23 cellular contexts compared by ENCODE assay signal in genomic region chr3:107218864-107219269, GRCh38.
DNase-seq lines count a peak whose midpoint lies in the region; TF ChIP-seq lines count a peak whose summit lies in the region.
"Had no signal": no experiment of that assay in that cellular context is flagged by ENCODE, and none has a peak within 500 bp of the region (broad histone marks: within the 10 kb centered on the region; RNA-seq: fewer than 3 reads in every experiment).

No MANE protein-coding gene starts in this region.

- H2AFZ ChIP-seq in SK-N-SH (ENCODE audit: low read depth) (no peak overlapping the region), neuronal stem cell (ENCODE audit: low read length) (peak overlapping the region; percentile 19)
- H2AFZ ChIP-seq: GM23338, PC-9 had no signal

- TF ChIP-seq POLR2A in uterus (IDR thresholded peaks at IDR 0.05) = no peak

- H3K4ac ChIP-seq in neuronal stem cell (ENCODE audit: low read length) = no peak overlapping the region

- H2AK5ac ChIP-seq in neuronal stem cell (ENCODE audit: low read depth, low read length) = no peak overlapping the region

- CTCF ChIA-PET in SK-N-SH (lab: Yijun Ruan, JAX) = interaction anchor here (2.4 kb wide), 1 partner anchor 16 kb away, joined by 13 read pairs; no protein-coding TSS in a partner anchor

- peak in 1 of 2 experiments; percentile 22; a peak in 1 of 4 replicates for TF ChIP-seq EP300 in SK-N-SH (IDR thresholded peaks at IDR 0.05; ENCODE audit: borderline replicate concordance in 1 of 2, low read depth in 1 of 2, low read length in 1 of 2)

- H3K79me1 ChIP-seq in neuronal stem cell (ENCODE audit: low read depth, low read length) = no peaks in the 10 kb centered on the region

- 78% methylated on average over 5 of the region's 5 CpGs for WGBS in SK-N-SH (ENCODE audit: low lambda C conversion rate)
- no CpG with 5 or more reads among the region's 5 CpGs for WGBS in neuronal stem cell (ENCODE audit: extremely low coverage in 2 of 2, insufficient read length in 2 of 2, insufficient replicate concordance in 1 of 2), 2 donors

- no peaks in the 10 kb centered on the region for H3K9me3 Mint-ChIP-seq in T-helper 2 cell treated with Interferon-gamma antibody and Interleukin-4, amounts not matched to agents 5 μg/mL and 100 μg/mL, for 36 hours
- H3K9me3 Mint-ChIP-seq: GM23338; natural killer cell treated with Interleukin-12 subunit alpha and Interleukin-12 subunit beta and Interleukin-15 and Interleukin-18, amount 100 ng/mL, for 72 hours had no signal

- H3K27me3 Mint-ChIP-seq in T-helper 2 cell treated with Interferon-gamma antibody and Interleukin-4, amounts not matched to agents 5 μg/mL and 100 μg/mL, for 36 hours (ENCODE audit: low read depth) = peaks cover 7% of the 10 kb centered on the region

- no peaks in the 10 kb centered on the region for H4K20me1 ChIP-seq in SK-N-SH (ENCODE audit: insufficient read depth)

- no peak overlapping the region for H4K8ac ChIP-seq in neuronal stem cell (ENCODE audit: low read depth, low read length)

- H3K4me1 ChIP-seq in SK-N-SH (ENCODE audit: control insufficient read depth in 1 of 2, insufficient read depth in 2 of 2, low read depth in 1 of 2, low read length in 1 of 2) (peaks cover 0 to 17% of the 10 kb centered on the region in 2 experiments; a peak in 3 of 4 replicates), neuronal stem cell (ENCODE audit: control insufficient read depth in 2 of 2, insufficient read depth in 1 of 2, low read depth in 1 of 2, low read length in 2 of 2) (peaks cover 0 to 4% of the 10 kb centered on the region in 2 donors), uterus (no peaks in the 10 kb centered on the region)

- H3K4me2 ChIP-seq in SK-N-SH (no peak overlapping the region), neuronal stem cell (ENCODE audit: insufficient read depth, low read length, poor library complexity, severe bottlenecking) (no peak overlapping the region)
- H3K4me2 ChIP-seq: GM23338 had no signal

- H3K9me2 ChIP-seq in SK-N-SH = no peaks in the 10 kb centered on the region

- no peak overlapping the region for H3K18ac ChIP-seq in neuronal stem cell (ENCODE audit: low read length)

- H4K91ac ChIP-seq in neuronal stem cell (ENCODE audit: low read depth, low read length, poor library complexity) = no peak overlapping the region

- no peak for TF ChIP-seq RAD21 in SK-N-SH (IDR thresholded peaks at IDR 0.05; ENCODE audit: low read length)

- H3K79me2 ChIP-seq in SK-N-SH (ENCODE audit: insufficient read depth) = no peaks in the 10 kb centered on the region

- H3K27me3 ChIP-seq in SK-N-SH (ENCODE audit: insufficient read depth) = no peaks in the 10 kb centered on the region
- H3K27me3 ChIP-seq in neuronal stem cell (ENCODE audit: control insufficient read depth in 3 of 3, insufficient read depth in 3 of 3, low read depth in 1 of 3, low read length in 3 of 3) = no peaks in the 10 kb centered on the region
- H3K27me3 ChIP-seq in uterus = no peaks in the 10 kb centered on the region
- H3K27me3 ChIP-seq: esophagus squamous epithelium had no signal

- H3K36me3 ChIP-seq in SK-N-SH (replicated peaks in 1 of 2; ENCODE audit: control insufficient read depth in 1 of 2, insufficient read depth in 2 of 2, low read length in 1 of 2) (no peaks in the 10 kb centered on the region), neuronal stem cell (replicated peaks in 1 of 2; ENCODE audit: control insufficient read depth in 2 of 2, insufficient read depth in 2 of 2, low read length in 2 of 2) (no peaks in the 10 kb centered on the region), uterus (no peaks in the 10 kb centered on the region)
- H3K36me3 ChIP-seq: esophagus squamous epithelium had no signal

- no peak overlapping the region for H3K14ac ChIP-seq in neuronal stem cell (ENCODE audit: low read length)

- TF ChIP-seq CTCF in SK-N-SH (IDR thresholded peaks at IDR 0.05) (no peak), uterus (IDR thresholded peaks at IDR 0.05) (no peak)

- no peak overlapping the region for H3K4me3 ChIP-seq in SK-N-SH (ENCODE audit: low read depth in 2 of 2, low read length in 1 of 2)
- H3K4me3 ChIP-seq in neuronal stem cell (ENCODE audit: low read length in 2 of 2) = no peak overlapping the region
- no peak overlapping the region for H3K4me3 ChIP-seq in uterus
- H3K4me3 ChIP-seq: esophagus squamous epithelium, GM23338, lung, PC-9, psoas muscle, SK-N-MC had no signal

- H3K36me3 Mint-ChIP-seq in T-helper 2 cell treated with Interferon-gamma antibody and Interleukin-4, amounts not matched to agents 5 μg/mL and 100 μg/mL, for 36 hours (ENCODE audit: low read depth) = no peaks in the 10 kb centered on the region
- H3K36me3 Mint-ChIP-seq: natural killer cell treated with Interleukin-12 subunit alpha and Interleukin-12 subunit beta and Interleukin-15 and Interleukin-18, amount 100 ng/mL, for 72 hours had no signal

- POLR2A ChIA-PET in SK-N-SH (lab: Yijun Ruan, JAX) = no interaction called here

- peak overlapping the region; percentile 12 to 15; a peak in 2 of 4 replicates for H3K27ac ChIP-seq in SK-N-SH (ENCODE audit: low read depth in 2 of 2, low read length in 1 of 2)
- no peak overlapping the region for H3K27ac ChIP-seq in neuronal stem cell (replicated peaks; ENCODE audit: low read length)
- no peak overlapping the region for H3K27ac ChIP-seq in uterus
- H3K27ac ChIP-seq: C4-2B, esophagus squamous epithelium, psoas muscle, SK-N-MC had no signal

- H3F3A ChIP-seq in SK-N-SH (replicated peaks; ENCODE audit: insufficient read depth) = peaks cover 32% of the 10 kb centered on the region

- no peak overlapping the region for H2BK5ac ChIP-seq in neuronal stem cell (ENCODE audit: low read length)

- intact Hi-C loops in uterus (cut with DNase I; ENCODE audit: low total_unique reads) = no loop called here

- DNase-seq in EL = peak; percentile 44
- DNase-seq in SK-N-SH = no peak
- DNase-seq in foreskin melanocyte = peak; percentile 25
- DNase-seq in neuronal stem cell (ENCODE audit: low spot score) = no peak
- DNase-seq in NCI-H2081 treated with DMSO at 0.1 percent for 48 hours (lab: John Stamatoyannopoulos, UW) = no peak
- DNase-seq in uterus = no peak
- DNase-seq in T-helper 2 cell treated with Interferon-gamma antibody and Interleukin-4, amounts not matched to agents 5 μg/mL and 100 μg/mL, for 36 hours (ENCODE audit: low spot score) = no peak
- no peak for DNase-seq in cortex of kidney (lab: John Stamatoyannopoulos, UW)
- DNase-seq: ACHN; activated CD4-positive, CD25-positive, alpha-beta regulatory T cell treated with anti-CD3 and anti-CD28 coated beads, Interleukin-2, amount 50 U/mL, for 72 hours; DMS 273 treated with DMSO at 0.1 percent for 48 hours; esophagus squamous epithelium; NCI-H1436; PC-9; psoas muscle; small intestine; stimulated activated CD4-positive, alpha-beta T cell treated with anti-CD3 and anti-CD28 coated beads, Interleukin-4, amount 100 ng/mL, for 1 hour; T-helper 9 cell had no signal

- H3K9me3 ChIP-seq in SK-N-SH (no peaks in the 10 kb centered on the region), neuronal stem cell (replicated peaks in 1 of 2; ENCODE audit: control insufficient read depth in 2 of 2, insufficient read depth in 1 of 2, low read depth in 1 of 2, low read length in 2 of 2) (peaks cover 0 to 7% of the 10 kb centered on the region in 2 donors), uterus (no peaks in the 10 kb centered on the region)
- H3K9me3 ChIP-seq: esophagus squamous epithelium, psoas muscle had no signal

- no peak overlapping the region for H2BK120ac ChIP-seq in neuronal stem cell (ENCODE audit: low read depth, low read length)

- no peak overlapping the region for H2BK12ac ChIP-seq in neuronal stem cell (ENCODE audit: low read length)

- no peak overlapping the region for H2BK15ac ChIP-seq in neuronal stem cell (ENCODE audit: low read length)

- no peak overlapping the region for H3K4me3 Mint-ChIP-seq in T-helper 2 cell treated with Interferon-gamma antibody and Interleukin-4, amounts not matched to agents 5 μg/mL and 100 μg/mL, for 36 hours
- H3K4me3 Mint-ChIP-seq: GM23338; natural killer cell treated with Interleukin-12 subunit alpha and Interleukin-12 subunit beta and Interleukin-15 and Interleukin-18, amount 100 ng/mL, for 72 hours had no signal

- no peaks in the 10 kb centered on the region for H3K4me1 Mint-ChIP-seq in T-helper 2 cell treated with Interferon-gamma antibody and Interleukin-4, amounts not matched to agents 5 μg/mL and 100 μg/mL, for 36 hours (ENCODE audit: low read depth)

- H3K9ac ChIP-seq in SK-N-SH (no peak overlapping the region), neuronal stem cell (ENCODE audit: low read depth, low read length, poor library complexity) (no peak overlapping the region)

- no peak overlapping the region for H3K27ac Mint-ChIP-seq in T-helper 2 cell treated with Interferon-gamma antibody and Interleukin-4, amounts not matched to agents 5 μg/mL and 100 μg/mL, for 36 hours
- H3K27ac Mint-ChIP-seq: GM23338; natural killer cell treated with Interleukin-12 subunit alpha and Interleukin-12 subunit beta and Interleukin-15 and Interleukin-18, amount 100 ng/mL, for 72 hours had no signal

- H3K23ac ChIP-seq in neuronal stem cell (ENCODE audit: low read depth, low read length, poor library complexity) = no peak overlapping the region

TF ChIP-seq in SK-N-SH, 30 proteins besides CTCF, POLR2A, EP300 and RAD21:
- peak; percentile 45; the same call in 1 of the 2 replicates for TF ChIP-seq TCF12 (IDR thresholded peaks at IDR 0.05)
- TF ChIP-seq TEAD4 (IDR thresholded peaks at IDR 0.05; ENCODE audit: borderline replicate concordance, insufficient read depth) = no peak
TF ChIP-seq in SK-N-SH: peak in this region for 1.

Comparison
In these comparisons a context has a peak if more than half of its experiments do, and no peak if none do; other contexts are left out.
1. DNase-seq: peak in EL (single experiment) and foreskin melanocyte (single experiment); none in SK-N-SH (single experiment), neuronal stem cell (single experiment), NCI-H2081 treated with DMSO at 0.1 percent for 48 hours (single experiment), uterus (0 of 2), T-helper 2 cell treated with Interferon-gamma antibody and Interleukin-4, amounts not matched to agents 5 μg/mL and 100 μg/mL, for 36 hours (single experiment) and cortex of kidney (single experiment).
2. H3K27ac ChIP-seq: peak in SK-N-SH (2 of 2); none in neuronal stem cell (single experiment) and uterus (0 of 2).